In the genomic region with DNA sequence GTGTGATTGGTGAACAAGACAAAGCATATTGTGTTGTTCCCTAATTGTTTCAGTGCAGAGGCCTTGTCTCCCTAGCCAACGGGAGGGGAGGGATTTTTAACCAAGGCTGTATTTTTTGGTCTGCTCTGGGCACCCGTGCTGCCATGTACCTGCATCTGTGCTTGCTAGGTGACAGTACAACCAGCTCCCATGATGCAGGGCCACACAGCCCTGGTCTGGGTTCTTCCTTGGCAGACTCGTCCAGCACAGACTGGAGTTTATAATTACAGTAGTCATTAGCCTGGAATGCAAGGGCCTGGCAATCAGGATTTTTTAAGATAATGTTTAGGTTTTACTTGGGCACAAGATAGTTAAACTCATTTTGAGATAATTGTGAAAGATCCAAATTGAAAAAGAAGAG, we compare ENCODE assay signal across 25 cellular contexts. TPM values are rescaled to one million over a fixed set of nuclear protein-coding genes. Genes with fewer than 3 reads are reported as not detected.
"Had no signal": no experiment of that assay in that cellular context is flagged by ENCODE, and none has a peak within 500 bp of the region (broad histone marks: within the 10 kb centered on the region; RNA-seq: fewer than 3 reads in every experiment).

No MANE protein-coding gene starts in this region.

- H3K27ac Mint-ChIP-seq: naive thymus-derived CD4-positive, alpha-beta T cell; natural killer cell treated with Interleukin-12 subunit alpha and Interleukin-12 subunit beta and Interleukin-15 and Interleukin-18, amount 100 ng/mL, for 72 hours; stimulated activated effector memory CD8-positive, alpha-beta T cell treated with anti-CD3 and anti-CD28 coated beads, Interleukin-12 subunit alpha, Interleukin-12 subunit beta, amount 100 ng/mL, for 72 hours; stimulated activated naive CD8-positive, alpha-beta T cell treated with anti-CD3 and anti-CD28 coated beads, Interleukin-15, Interleukin-2, amounts not matched to agents 100 ng/mL and 50 ng/mL, for 24 hours had no signal

- H3K4me3 ChIP-seq: heart left ventricle, left ventricle myocardium inferior, lung, mucosa of descending colon, prostate gland, skin epidermis, suprapubic skin, thoracic aorta, tibial artery, uterus had no signal

- H3K27me3 Mint-ChIP-seq: stimulated activated naive CD8-positive, alpha-beta T cell treated with anti-CD3 and anti-CD28 coated beads, Interleukin-15, Interleukin-2, amounts not matched to agents 100 ng/mL and 50 ng/mL, for 24 hours had no signal

- H3K4me1 Mint-ChIP-seq: naive thymus-derived CD4-positive, alpha-beta T cell; stimulated activated effector memory CD8-positive, alpha-beta T cell treated with anti-CD3 and anti-CD28 coated beads, Interleukin-12 subunit alpha, Interleukin-12 subunit beta, amount 100 ng/mL, for 72 hours had no signal

- H3K9me3 ChIP-seq: heart left ventricle, left ventricle myocardium inferior, mucosa of descending colon, prostate gland, suprapubic skin, thoracic aorta, tibial artery, uterus had no signal

- H3K27ac ChIP-seq: left ventricle myocardium inferior, prostate gland, skin epidermis, suprapubic skin, thoracic aorta, tibial artery, uterus had no signal

- H3K4me1 ChIP-seq: prostate gland had no signal

- H3K9me3 Mint-ChIP-seq: natural killer cell treated with Interleukin-12 subunit alpha and Interleukin-12 subunit beta and Interleukin-15 and Interleukin-18, amount 100 ng/mL, for 72 hours; stimulated activated effector memory CD8-positive, alpha-beta T cell treated with anti-CD3 and anti-CD28 coated beads, Interleukin-12 subunit alpha, Interleukin-12 subunit beta, amount 100 ng/mL, for 72 hours; stimulated activated naive CD8-positive, alpha-beta T cell treated with anti-CD3 and anti-CD28 coated beads, Interleukin-15, Interleukin-2, amounts not matched to agents 100 ng/mL and 50 ng/mL, for 24 hours had no signal

- H3K36me3 Mint-ChIP-seq: naive thymus-derived CD4-positive, alpha-beta T cell; natural killer cell treated with Interleukin-12 subunit alpha and Interleukin-12 subunit beta and Interleukin-15 and Interleukin-18, amount 100 ng/mL, for 72 hours; stimulated activated effector memory CD8-positive, alpha-beta T cell treated with anti-CD3 and anti-CD28 coated beads, Interleukin-12 subunit alpha, Interleukin-12 subunit beta, amount 100 ng/mL, for 72 hours had no signal

- H3K4me3 Mint-ChIP-seq: naive thymus-derived CD4-positive, alpha-beta T cell; natural killer cell treated with Interleukin-12 subunit alpha and Interleukin-12 subunit beta and Interleukin-15 and Interleukin-18, amount 100 ng/mL, for 72 hours; stimulated activated effector memory CD8-positive, alpha-beta T cell treated with anti-CD3 and anti-CD28 coated beads, Interleukin-12 subunit alpha, Interleukin-12 subunit beta, amount 100 ng/mL, for 72 hours; stimulated activated naive CD8-positive, alpha-beta T cell treated with anti-CD3 and anti-CD28 coated beads, Interleukin-15, Interleukin-2, amounts not matched to agents 100 ng/mL and 50 ng/mL, for 24 hours had no signal

- DNase-seq: heart left ventricle; islet precursor cell; left ventricle myocardium inferior; mesendoderm; midbrain; mucosa of descending colon; naive thymus-derived CD4-positive, alpha-beta T cell; nucleus accumbens; retina; right cardiac atrium; stimulated activated CD4-positive, alpha-beta T cell treated with anti-CD3 and anti-CD28 coated beads, Interleukin-4, amount 100 ng/mL, for 24 hours; stimulated activated naive CD4-positive, alpha-beta T cell; trophoblast cell; uterus had no signal

- ATAC-seq: heart left ventricle; mucosa of descending colon; naive thymus-derived CD4-positive, alpha-beta T cell; right cardiac atrium; sciatic nerve; stimulated activated effector memory CD8-positive, alpha-beta T cell treated with anti-CD3 and anti-CD28 coated beads, Interleukin-12 subunit alpha, Interleukin-12 subunit beta, amount 100 ng/mL, for 72 hours had no signal

- H3K36me3 ChIP-seq: heart left ventricle, left ventricle myocardium inferior, prostate gland, suprapubic skin, thoracic aorta, tibial artery, uterus had no signal

- H3K27me3 ChIP-seq: heart left ventricle, suprapubic skin, tibial artery, uterus had no signal

RNA-seq across cellular contexts. Expression of gene TCF7L1, which starts 36.4 kb away (rescaled TPM):
- polyA plus RNA-seq: neural cell had no signal
